12 cellular contexts compared by ENCODE assay signal in the genomic region with DNA sequence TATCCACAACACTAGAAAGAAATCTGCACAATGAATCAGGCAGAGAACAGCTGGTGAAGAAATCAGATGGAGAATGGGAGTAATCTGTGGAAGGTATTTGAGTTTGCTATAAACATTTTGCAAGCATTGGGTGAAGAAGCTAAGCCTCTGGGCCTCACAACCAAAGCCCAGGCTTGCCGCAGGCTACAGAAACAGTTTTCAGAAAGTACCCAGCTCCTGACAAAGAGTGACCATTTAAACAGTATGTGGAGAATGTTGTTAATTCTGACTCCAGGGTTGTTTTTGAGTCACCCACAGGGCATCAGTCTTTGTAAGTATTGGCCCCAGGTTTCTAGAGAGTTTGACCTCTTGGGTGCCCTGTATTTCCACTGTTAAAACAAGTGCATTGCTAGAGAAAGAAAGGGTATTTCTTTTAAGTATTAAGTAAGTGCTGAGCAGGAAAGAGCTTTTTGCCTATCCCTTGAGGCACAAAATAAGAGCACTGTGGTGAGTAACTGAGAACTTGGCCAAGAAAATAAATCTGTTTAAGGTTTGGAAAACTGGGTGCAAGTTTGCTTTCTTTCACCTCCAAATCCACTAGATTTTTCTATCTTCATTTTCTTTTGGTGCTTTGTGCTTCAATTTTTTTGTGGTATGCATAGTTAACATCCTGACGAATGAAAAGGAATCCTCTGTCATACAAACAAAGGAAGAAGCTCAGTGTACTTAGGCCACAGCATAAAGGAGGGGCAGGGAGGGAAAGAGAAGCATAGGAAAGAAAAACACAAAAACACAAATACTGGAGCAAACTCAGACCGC.
DNase-seq lines count a peak whose midpoint lies in the region; TF ChIP-seq lines count a peak whose summit lies in the region.
"Had no signal": no experiment of that assay in that cellular context is flagged by ENCODE, and none has a peak within 500 bp of the region (broad histone marks: within the 10 kb centered on the region; RNA-seq: fewer than 3 reads in every experiment).

No MANE protein-coding gene starts in this region.

- DNase-seq in HFFc6 = peak; percentile 84
- peak; percentile 83 for DNase-seq in iris pigment epithelial cell (ENCODE audit: low read depth)
- no peak for DNase-seq in stimulated activated CD4-positive, alpha-beta T cell treated with anti-CD3 and anti-CD28 coated beads, Interleukin-2, amount 100 ng/mL, for 24 hours
- no peak for DNase-seq in activated CD8-positive, alpha-beta memory T cell treated with anti-CD3 and anti-CD28 coated beads, Interleukin-2, amount 50 U/mL, for 48 hours
- no peak for DNase-seq in dorsolateral prefrontal cortex
- DNase-seq in prostate gland (ENCODE audit: low spot score) = no peak
- DNase-seq: activated effector memory CD4-positive, alpha-beta T cell treated with anti-CD3 and anti-CD28 coated beads, Interleukin-2, amount 50 U/mL, for 16 hours; dermis blood vessel endothelial cell; NCI-H1930 had no signal

- H3K27ac ChIP-seq in stomach smooth muscle (ENCODE audit: low read length) (peak overlapping the region; percentile 32), dorsolateral prefrontal cortex (no peak overlapping the region), prostate gland (no peak overlapping the region)
- H3K27ac ChIP-seq: VCaP had no signal

- H3K27me3 Mint-ChIP-seq in HFFc6 (ENCODE audit: insufficient read depth) = no peaks in the 10 kb centered on the region; the same call in 1 of the 2 replicates
- no peaks in the 10 kb centered on the region for H3K27me3 Mint-ChIP-seq in brain

- no peak overlapping the region for H3K9ac ChIP-seq in stomach smooth muscle (ENCODE audit: low read length in 2 of 2)

- peaks cover 12% of the 10 kb centered on the region for H3K36me3 Mint-ChIP-seq in HFFc6 (ENCODE audit: low read depth)
- H3K36me3 Mint-ChIP-seq in brain = no peaks in the 10 kb centered on the region

- intact Hi-C loops in dorsolateral prefrontal cortex (cut with DNase I) = no loop called here
- intact Hi-C loops in prostate gland (cut with DNase I) = no loop called here

- H3K27ac Mint-ChIP-seq in HFFc6 (peak overlapping the region; percentile 92), brain (peak overlapping the region in 3 of 5 experiments; percentile 71 to 95 (median 89))

- H3K36me3 ChIP-seq in stomach smooth muscle (ENCODE audit: control insufficient read depth in 2 of 2, insufficient read depth in 2 of 2, low read length in 2 of 2) (no peaks in the 10 kb centered on the region), prostate gland (no peaks in the 10 kb centered on the region)

- H3K27me3 ChIP-seq in stomach smooth muscle (ENCODE audit: control insufficient read depth in 1 of 2, insufficient read depth in 2 of 2, low read length in 2 of 2) (no peaks in the 10 kb centered on the region), dorsolateral prefrontal cortex (no peaks in the 10 kb centered on the region), prostate gland (replicated peaks; ENCODE audit: insufficient read depth) (no peaks in the 10 kb centered on the region)

- peaks cover 16% of the 10 kb centered on the region for H3K4me1 ChIP-seq in stomach smooth muscle (ENCODE audit: control insufficient read depth, insufficient read depth, low read length)
- no peaks in the 10 kb centered on the region for H3K4me1 ChIP-seq in prostate gland (replicated peaks)

- H3K4me3 ChIP-seq in stomach smooth muscle (ENCODE audit: low read length in 2 of 2) (peak overlapping the region in 1 of 2 donors; percentile 17), dorsolateral prefrontal cortex (no peak overlapping the region), prostate gland (no peak overlapping the region)

- TF ChIP-seq CTCF in HFFc6 (IDR thresholded peaks at IDR 0.05) (no peak), brain (conservative IDR thresholded peaks at IDR 0.05) (no peak), dorsolateral prefrontal cortex (IDR thresholded peaks at IDR 0.05 in 54 of 56, conservative IDR thresholded peaks at IDR 0.05 in 2 of 56; ENCODE audit: low read depth in 1 of 56, partially characterized antibody in 56 of 56) (no peak), prostate gland (IDR thresholded peaks at IDR 0.05) (no peak)

- H3K4me3 Mint-ChIP-seq in HFFc6 = peak overlapping the region; percentile 67
- H3K4me3 Mint-ChIP-seq in brain = peak overlapping the region in 1 of 5 experiments; percentile 37

- H3K9me3 ChIP-seq in stomach smooth muscle (ENCODE audit: control insufficient read depth in 2 of 2, low read length in 2 of 2) (no peaks in the 10 kb centered on the region), prostate gland (no peaks in the 10 kb centered on the region)

- WGBS in prostate gland = 43% methylated on average over 3 of the region's 3 CpGs

- no peaks in the 10 kb centered on the region for H3K9me3 Mint-ChIP-seq in HFFc6
- H3K9me3 Mint-ChIP-seq in brain = peaks cover 0 to 5% (median 2%) of the 10 kb centered on the region in 5 experiments

- H3K4me1 Mint-ChIP-seq in HFFc6 (ENCODE audit: low read depth) = peaks cover 87% of the 10 kb centered on the region
- H3K4me1 Mint-ChIP-seq in brain = peaks cover 33% of the 10 kb centered on the region

- TF ChIP-seq POLR2A in prostate gland (IDR thresholded peaks at IDR 0.05) = no peak

Comparison
In these comparisons a context has a peak if more than half of its experiments do, and no peak if none do; other contexts are left out.
1. DNase-seq: peak in HFFc6 (single experiment) and iris pigment epithelial cell (single experiment); none in stimulated activated CD4-positive, alpha-beta T cell treated with anti-CD3 and anti-CD28 coated beads, Interleukin-2, amount 100 ng/mL, for 24 hours (0 of 2), activated CD8-positive, alpha-beta memory T cell treated with anti-CD3 and anti-CD28 coated beads, Interleukin-2, amount 50 U/mL, for 48 hours (single experiment), dorsolateral prefrontal cortex (0 of 10) and prostate gland (single experiment).